Comparison of ENCODE assay signal across 8 cellular contexts in genomic region chr22:29073618-29074275, GRCh38. TPM values are rescaled to one million over a fixed set of nuclear protein-coding genes. Genes with fewer than 3 reads are reported as not detected.
A peak's percentile ranks its signal among the peaks of the same experiment; 100 is the strongest.
DNase-seq lines count a peak whose midpoint lies in the region; ATAC-seq and TF ChIP-seq lines count a peak whose summit lies in the region.

No MANE protein-coding gene starts in this region.

- no peak for ATAC-seq in stimulated activated memory B cell treated with anti-CD40 and anti-IgM and Interleukin-4, amounts not matched to agents 10 μg/mL and 1 μg/mL and 100 μg/mL, for 72 hours
- no peak for ATAC-seq in GM18907 (IDR thresholded peaks at IDR 0.05; ENCODE audit: unreplicated experiment)

- peaks cover 82% of the 10 kb centered on the region for H3K27me3 Mint-ChIP-seq in stimulated activated memory B cell treated with anti-CD40 and anti-IgM and Interleukin-4, amounts not matched to agents 10 μg/mL and 1 μg/mL and 100 μg/mL, for 72 hours

- H3K4me1 ChIP-seq in breast epithelium: peaks cover 6 to 7% of the 10 kb centered on the region in 2 donors

- no peaks in the 10 kb centered on the region for H3K36me3 Mint-ChIP-seq in stimulated activated memory B cell treated with anti-CD40 and anti-IgM and Interleukin-4, amounts not matched to agents 10 μg/mL and 1 μg/mL and 100 μg/mL, for 72 hours

- peak overlapping the region; percentile 58 for H3K4me3 ChIP-seq in BJ (ENCODE audit: low read depth, low read length)
- no peak overlapping the region for H3K4me3 ChIP-seq in NB4 (ENCODE audit: low read depth, low read length)
- H3K4me3 ChIP-seq in breast epithelium: peak overlapping the region; percentile 86 to 98 (median 88)
- H3K4me3 ChIP-seq in kidney epithelial cell (ENCODE audit: low read depth, low read length): peak overlapping the region; percentile 59

- H3K27ac ChIP-seq in breast epithelium: peak overlapping the region; percentile 72 to 84

- no peak overlapping the region for H3K27ac Mint-ChIP-seq in stimulated activated memory B cell treated with anti-CD40 and anti-IgM and Interleukin-4, amounts not matched to agents 10 μg/mL and 1 μg/mL and 100 μg/mL, for 72 hours

- POLR2A ChIA-PET in BJ (lab: Charles Lee): interaction anchor here (0.6 kb wide), 1 partner anchor 218 kb away, joined by 3 read pairs; no protein-coding TSS in a partner anchor

- H3K36me3 ChIP-seq in BJ (ENCODE audit: control insufficient read depth, insufficient read depth, low read length) (no peaks in the 10 kb centered on the region), breast epithelium (no peaks in the 10 kb centered on the region), kidney epithelial cell (ENCODE audit: control insufficient read depth, insufficient read depth, low read length) (no peaks in the 10 kb centered on the region)

- TF ChIP-seq CTCF in BJ (IDR thresholded peaks at IDR 0.05; ENCODE audit: insufficient read depth, low read depth, low read length) (0 out of 2 replicates have a peak, but pooled peaks have one; percentile 1), NB4 (IDR thresholded peaks at IDR 0.05; ENCODE audit: low read depth, low read length) (no peak), breast epithelium (IDR thresholded peaks at IDR 0.05) (no peak), kidney epithelial cell (IDR thresholded peaks at IDR 0.05; ENCODE audit: insufficient read depth, low read length, poor library complexity, severe bottlenecking) (no peak)

- TF ChIP-seq POLR2A in NB4 (IDR thresholded peaks at IDR 0.05; ENCODE audit: extremely low read depth, insufficient read length) (no peak), breast epithelium (IDR thresholded peaks at IDR 0.05) (no peak)

- CTCF ChIA-PET in BJ (lab: Yijun Ruan, JAX): no interaction called here

- H3K4me1 Mint-ChIP-seq in stimulated activated memory B cell treated with anti-CD40 and anti-IgM and Interleukin-4, amounts not matched to agents 10 μg/mL and 1 μg/mL and 100 μg/mL, for 72 hours: peaks cover 27% of the 10 kb centered on the region

- peak overlapping the region; percentile 67 for H3K4me3 Mint-ChIP-seq in stimulated activated memory B cell treated with anti-CD40 and anti-IgM and Interleukin-4, amounts not matched to agents 10 μg/mL and 1 μg/mL and 100 μg/mL, for 72 hours

- DNase-seq in BJ (ENCODE audit: low read depth): no peak
- DNase-seq in NB4 (ENCODE audit: low read depth): peak; percentile 40
- DNase-seq in breast epithelium (ENCODE audit: low spot score in 2 of 2): peak; percentile 43 to 64
- DNase-seq in kidney epithelial cell (ENCODE audit: low read depth): no peak
- no peak for DNase-seq in DMS79 treated with DMSO at 0.1 percent for 48 hours (lab: John Stamatoyannopoulos, UW)
- DNase-seq in MV-4-11 (lab: John Stamatoyannopoulos, UW): no peak

- H3K27me3 ChIP-seq in BJ (ENCODE audit: control insufficient read depth, insufficient read depth, low read length): peaks cover 12% of the 10 kb centered on the region
- no peaks in the 10 kb centered on the region for H3K27me3 ChIP-seq in breast epithelium
- peaks cover 11% of the 10 kb centered on the region for H3K27me3 ChIP-seq in kidney epithelial cell (ENCODE audit: control insufficient read depth, insufficient read depth, low read length)

- no peaks in the 10 kb centered on the region for H3K9me3 ChIP-seq in breast epithelium

- intact Hi-C loops in breast epithelium (cut with DNase I; ENCODE audit: low total_unique reads): no loop called here

- no peaks in the 10 kb centered on the region for H3K9me3 Mint-ChIP-seq in stimulated activated memory B cell treated with anti-CD40 and anti-IgM and Interleukin-4, amounts not matched to agents 10 μg/mL and 1 μg/mL and 100 μg/mL, for 72 hours

RNA-seq across cellular contexts. Expression of gene KREMEN1, which starts 0.9 kb away (rescaled TPM):
- polyA plus RNA-seq in BJ (2011; rRNA removed): 1.6 and 2.1 TPM in 2 replicates
- 2.6 and 3.2 TPM in 2 replicates for polyA minus RNA-seq in BJ (2011; rRNA and poly(A)+ RNA removed)
- total RNA-seq in breast epithelium: 10 to 100 TPM in 2 of 3 donors, 1 to 10 TPM in 1; 9.5 to 13.6 (median 13.5) TPM
- 6.5 and 7.1 TPM in 2 replicates for total RNA-seq in kidney epithelial cell

RNA-seq across cellular contexts. Expression of gene C22orf31, which starts 12.1 kb away (rescaled TPM):
- polyA plus RNA-seq in BJ (2011; rRNA removed): not detected in 2 replicates
- polyA minus RNA-seq in BJ (2011; rRNA and poly(A)+ RNA removed): not detected in 2 replicates
- under 1 TPM in 1 of 3 donors, not detected in 2; 0.73 TPM for total RNA-seq in breast epithelium
- total RNA-seq in kidney epithelial cell: not detected in 2 replicates

Comparison
In these comparisons a context has a peak if more than half of its experiments do, and no peak if none do; other contexts are left out.
1. DNase-seq: peak in NB4 (single experiment) and breast epithelium (2 of 2); none in BJ (single experiment), kidney epithelial cell (single experiment), DMS79 treated with DMSO at 0.1 percent for 48 hours (single experiment) and MV-4-11 (single experiment).